In the genomic region with DNA sequence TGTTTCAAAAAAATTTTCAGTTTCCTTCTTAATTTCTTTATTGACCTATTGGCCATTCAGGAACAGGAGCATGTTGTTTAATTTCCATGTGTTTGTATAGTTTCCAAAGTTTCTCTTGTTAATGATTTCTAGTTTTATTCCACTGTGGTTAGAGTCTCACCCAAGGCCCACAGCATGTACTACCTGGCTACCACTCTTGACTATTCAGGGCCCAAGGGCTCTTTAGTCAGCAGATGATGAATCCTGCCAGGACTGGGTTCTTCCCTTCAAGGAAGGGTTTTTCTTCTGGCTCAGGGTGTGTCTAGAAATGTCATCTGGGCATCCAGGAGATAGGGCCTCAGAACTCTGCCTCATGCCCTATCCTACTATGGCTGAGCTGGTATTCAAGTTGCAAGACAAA, we compare ENCODE assay signal across 15 cellular contexts.
DNase-seq lines count a peak whose midpoint lies in the region; ATAC-seq lines count a peak whose summit lies in the region.
"Had no signal": no experiment of that assay in that cellular context is flagged by ENCODE, and none has a peak within 500 bp of the region (broad histone marks: within the 10 kb centered on the region; RNA-seq: fewer than 3 reads in every experiment).

No MANE protein-coding gene starts in this region.

- ATAC-seq in stimulated activated naive CD8-positive, alpha-beta T cell treated with anti-CD3 and anti-CD28 coated beads, Interleukin-15, Interleukin-2, amounts not matched to agents 100 U/mL and 50 U/mL, for 24 hours, result peak; percentile 40
- ATAC-seq in stimulated activated naive CD8-positive, alpha-beta T cell treated with anti-CD3 and anti-CD28 coated beads, Interleukin-15, amount 100 ng/mL, for 72 hours, result no peak
- ATAC-seq in GM21390 (IDR thresholded peaks at IDR 0.05; ENCODE audit: unreplicated experiment), result no peak
- ATAC-seq: A549; CD8-positive, alpha-beta T cell had no signal

- no peak for DNase-seq in stimulated activated naive CD8-positive, alpha-beta T cell treated with anti-CD3 and anti-CD28 coated beads, Interleukin-15, Interleukin-2, amounts not matched to agents 100 U/mL and 50 U/mL, for 24 hours
- no peak for DNase-seq in stimulated activated naive CD8-positive, alpha-beta T cell treated with anti-CD3 and anti-CD28 coated beads, Interleukin-15, amount 100 ng/mL, for 72 hours
- DNase-seq in kidney tubule cell (ENCODE audit: low spot score) (peak; percentile 80), renal cortical epithelial cell (ENCODE audit: low read depth) (peak; percentile 64)
- DNase-seq in activated effector memory CD4-positive, alpha-beta T cell treated with anti-CD3 and anti-CD28 coated beads, Interleukin-2, amount 50 U/mL, for 16 hours, result no peak
- DNase-seq: AML-193; Caco-2; Calu3; CD4-positive, alpha-beta T cell; CD8-positive, alpha-beta T cell; DMS79 treated with DMSO at 0.1 percent for 48 hours; GF-D8 had no signal

- no peak overlapping the region for H3K4me3 Mint-ChIP-seq in stimulated activated naive CD8-positive, alpha-beta T cell treated with anti-CD3 and anti-CD28 coated beads, Interleukin-15, amount 100 ng/mL, for 72 hours
- H3K4me3 Mint-ChIP-seq: B cell; CD4-positive, alpha-beta T cell; CD8-positive, alpha-beta T cell had no signal

- H3K27me3 Mint-ChIP-seq in stimulated activated naive CD8-positive, alpha-beta T cell treated with anti-CD3 and anti-CD28 coated beads, Interleukin-15, amount 100 ng/mL, for 72 hours, result no peaks in the 10 kb centered on the region
- H3K27me3 Mint-ChIP-seq: B cell; CD4-positive, alpha-beta T cell had no signal

- peaks cover 7 to 35% of the 10 kb centered on the region in 2 donors for H3K9me3 Mint-ChIP-seq in stimulated activated naive CD8-positive, alpha-beta T cell treated with anti-CD3 and anti-CD28 coated beads, Interleukin-15, amount 100 ng/mL, for 72 hours

- peaks cover 7% of the 10 kb centered on the region for H3K4me1 Mint-ChIP-seq in stimulated activated naive CD8-positive, alpha-beta T cell treated with anti-CD3 and anti-CD28 coated beads, Interleukin-15, amount 100 ng/mL, for 72 hours
- H3K4me1 Mint-ChIP-seq: B cell had no signal

- H3K27ac Mint-ChIP-seq in stimulated activated naive CD8-positive, alpha-beta T cell treated with anti-CD3 and anti-CD28 coated beads, Interleukin-15, amount 100 ng/mL, for 72 hours, result no peak overlapping the region
- H3K27ac Mint-ChIP-seq: B cell; CD4-positive, alpha-beta T cell; CD8-positive, alpha-beta T cell had no signal

Comparison
In these comparisons a context has a peak if more than half of its experiments do, and no peak if none do; other contexts are left out.
1. DNase-seq: peak in kidney tubule cell (single experiment) and renal cortical epithelial cell (single experiment); none in stimulated activated naive CD8-positive, alpha-beta T cell treated with anti-CD3 and anti-CD28 coated beads, Interleukin-15, Interleukin-2, amounts not matched to agents 100 U/mL and 50 U/mL, for 24 hours (single experiment), stimulated activated naive CD8-positive, alpha-beta T cell treated with anti-CD3 and anti-CD28 coated beads, Interleukin-15, amount 100 ng/mL, for 72 hours (0 of 2) and activated effector memory CD4-positive, alpha-beta T cell treated with anti-CD3 and anti-CD28 coated beads, Interleukin-2, amount 50 U/mL, for 16 hours (single experiment).